Comparison of ENCODE assay signal across 8 cellular contexts in genomic region chr11:33160587-33160986, GRCh38. TPM values are rescaled to one million over a fixed set of nuclear protein-coding genes. Genes with fewer than 3 reads are reported as not detected.
DNase-seq lines count a peak whose midpoint lies in the region; ATAC-seq and TF ChIP-seq lines count a peak whose summit lies in the region.

No MANE protein-coding gene starts in this region.

- no peak for DNase-seq in CD4-positive, CD25-positive, alpha-beta regulatory T cell
- DNase-seq in endodermal cell = no peak
- DNase-seq in cerebellar nuclear complex (lab: John Stamatoyannopoulos, UW) = no peak
- no peak for DNase-seq in HEK293T (ENCODE audit: extremely low spot score)

- peak overlapping the region; percentile 80 for H3K27ac ChIP-seq in CD4-positive, CD25-positive, alpha-beta regulatory T cell (ENCODE audit: insufficient read depth, low read length, poor library complexity, severe bottlenecking)
- H3K27ac ChIP-seq in OCI-LY1 (ENCODE audit: low read depth, low read length, poor library complexity, severe bottlenecking) (peak overlapping the region; percentile 46), endodermal cell (ENCODE audit: low read depth, low read length) (peak overlapping the region; percentile 79)

- H3K9me3 Mint-ChIP-seq in CD4-positive, CD25-positive, alpha-beta regulatory T cell = no peaks in the 10 kb centered on the region
- H3K9me3 Mint-ChIP-seq in endodermal cell = peaks cover 9% of the 10 kb centered on the region

- H3K9ac ChIP-seq in OCI-LY1 (ENCODE audit: low read length) (peak overlapping the region; percentile 86), endodermal cell (ENCODE audit: extremely low read depth, low read length, poor library complexity, severe bottlenecking) (peak overlapping the region; percentile 97)

- peaks cover 57% of the 10 kb centered on the region for H3K79me2 ChIP-seq in OCI-LY1 (ENCODE audit: insufficient read depth, low read length)

- peaks cover 21% of the 10 kb centered on the region for H3K36me3 Mint-ChIP-seq in CD4-positive, CD25-positive, alpha-beta regulatory T cell
- H3K36me3 Mint-ChIP-seq in endodermal cell (ENCODE audit: low read depth) = peaks cover 22% of the 10 kb centered on the region

- H3K27me3 Mint-ChIP-seq in CD4-positive, CD25-positive, alpha-beta regulatory T cell = no peaks in the 10 kb centered on the region
- H3K27me3 Mint-ChIP-seq in endodermal cell (ENCODE audit: insufficient read depth) = no peaks in the 10 kb centered on the region

- no peaks in the 10 kb centered on the region for H4K20me1 ChIP-seq in OCI-LY1 (ENCODE audit: insufficient read depth, low read length)

- no peaks in the 10 kb centered on the region for H3K9me2 ChIP-seq in OCI-LY1 (ENCODE audit: low read depth, low read length)

- WGBS in endodermal cell (ENCODE audit: insufficient coverage in 1 of 2, insufficient read length in 1 of 2), 2 experiments = 0% methylated on average over 2 to 6 of the region's 7 CpGs

- H3K4me2 ChIP-seq in OCI-LY1 (ENCODE audit: low read length) = peak overlapping the region; percentile 98

- peaks cover 44% of the 10 kb centered on the region for H3K4me1 ChIP-seq in CD4-positive, CD25-positive, alpha-beta regulatory T cell (ENCODE audit: control insufficient read depth, insufficient read depth, low read length, poor library complexity, severe bottlenecking)
- H3K4me1 ChIP-seq in OCI-LY1 (ENCODE audit: insufficient read depth, low read length, severe bottlenecking) = peaks cover 38% of the 10 kb centered on the region
- no peaks in the 10 kb centered on the region for H3K4me1 ChIP-seq in endodermal cell (ENCODE audit: control insufficient read depth, insufficient read depth, low read length)
- H3K4me1 ChIP-seq in neuron (ENCODE audit: insufficient read depth, low read length) = peaks cover 13% of the 10 kb centered on the region

- CTCF ChIA-PET in HEK293T (lab: Yijun Ruan, JAX) = no interaction called here

- no peaks in the 10 kb centered on the region for H3F3A ChIP-seq in OCI-LY1 (ENCODE audit: insufficient read depth, low read length)

- H3K4me1 Mint-ChIP-seq in CD4-positive, CD25-positive, alpha-beta regulatory T cell = peaks cover 37 to 64% (median 52%) of the 10 kb centered on the region in 4 donors
- H3K4me1 Mint-ChIP-seq in endodermal cell = peaks cover 15% of the 10 kb centered on the region

- no peaks in the 10 kb centered on the region for H3K9me3 ChIP-seq in CD4-positive, CD25-positive, alpha-beta regulatory T cell (ENCODE audit: control insufficient read depth in 2 of 2, low read length in 2 of 2)
- H3K9me3 ChIP-seq in OCI-LY1 (ENCODE audit: low read length) (no peaks in the 10 kb centered on the region), endodermal cell (ENCODE audit: control insufficient read depth, low read length) (peaks cover 5% of the 10 kb centered on the region), neuron (ENCODE audit: low read length) (peaks cover 5% of the 10 kb centered on the region)

- no peaks in the 10 kb centered on the region for H3K27me3 ChIP-seq in CD4-positive, CD25-positive, alpha-beta regulatory T cell (ENCODE audit: control insufficient read depth, insufficient read depth, low read length)
- H3K27me3 ChIP-seq in OCI-LY1 (ENCODE audit: insufficient read depth, low read length) (no peaks in the 10 kb centered on the region), endodermal cell (ENCODE audit: control insufficient read depth, insufficient read depth, low read length, poor library complexity, severe bottlenecking) (no peaks in the 10 kb centered on the region), neuron (ENCODE audit: insufficient read depth, low read length) (no peaks in the 10 kb centered on the region)

- POLR2A ChIA-PET in HEK293T (lab: Yijun Ruan, JAX) = interaction anchor here (1.7 kb wide), 1 partner anchor 16 kb away, joined by 5 read pairs; no protein-coding TSS in a partner anchor

- H3K27ac Mint-ChIP-seq in CD4-positive, CD25-positive, alpha-beta regulatory T cell = peak overlapping the region; percentile 99 to 100 (median 99)
- H3K27ac Mint-ChIP-seq in endodermal cell = peak overlapping the region; percentile 99

- H2AFZ ChIP-seq in OCI-LY1 (ENCODE audit: low read length) = no peak overlapping the region
- H2AFZ ChIP-seq in neuron (ENCODE audit: low read depth, low read length) = no peak overlapping the region

- no peak for ATAC-seq in CD4-positive, CD25-positive, alpha-beta regulatory T cell (ENCODE audit: low read depth in 2 of 2)
- ATAC-seq in GM19035 (IDR thresholded peaks at IDR 0.05; ENCODE audit: unreplicated experiment) = no peak
- ATAC-seq in HG02571 (IDR thresholded peaks at IDR 0.05; ENCODE audit: unreplicated experiment) = no peak

- peak overlapping the region; percentile 98 to 100 (median 100) for H3K4me3 Mint-ChIP-seq in CD4-positive, CD25-positive, alpha-beta regulatory T cell
- peak overlapping the region; percentile 99 for H3K4me3 Mint-ChIP-seq in endodermal cell

- H3K36me3 ChIP-seq in CD4-positive, CD25-positive, alpha-beta regulatory T cell (ENCODE audit: control insufficient read depth, insufficient read depth, low read length) = no peaks in the 10 kb centered on the region
- peaks cover 19% of the 10 kb centered on the region for H3K36me3 ChIP-seq in OCI-LY1 (ENCODE audit: insufficient read depth, low read length)
- H3K36me3 ChIP-seq in endodermal cell (ENCODE audit: control insufficient read depth, insufficient read depth, low read length) = peaks cover 5% of the 10 kb centered on the region
- H3K36me3 ChIP-seq in neuron (ENCODE audit: insufficient read depth, low read length) = peaks cover 15% of the 10 kb centered on the region

- peak overlapping the region; percentile 99 for H3K4me3 ChIP-seq in CD4-positive, CD25-positive, alpha-beta regulatory T cell (ENCODE audit: low read depth, low read length)
- peak overlapping the region; percentile 90 for H3K4me3 ChIP-seq in OCI-LY1 (ENCODE audit: low read depth, low read length, poor library complexity, severe bottlenecking)
- H3K4me3 ChIP-seq in endodermal cell (ENCODE audit: low read length) = peak overlapping the region; percentile 97
- peak overlapping the region; percentile 87 for H3K4me3 ChIP-seq in neuron (ENCODE audit: low read length)

- no peak for TF ChIP-seq CTCF in OCI-LY1 (IDR thresholded peaks at IDR 0.05; ENCODE audit: low read length)
- TF ChIP-seq CTCF in endodermal cell (conservative IDR thresholded peaks at IDR 0.05) = no peak

TF ChIP-seq in HEK293T, 16 proteins besides CTCF, POLR2A, EP300 and RAD21:
- TF ChIP-seq SP1 (IDR thresholded peaks at IDR 0.05) = no peak
- no peak for TF ChIP-seq FOXA1 (IDR thresholded peaks at IDR 0.05)
- no peak for TF ChIP-seq PKNOX1 (IDR thresholded peaks at IDR 0.05)
- TF ChIP-seq TARDBP (IDR thresholded peaks at IDR 0.05) = no peak
- no peak for TF ChIP-seq SUZ12 (IDR thresholded peaks at IDR 0.05)
- TF ChIP-seq LEF1 (IDR thresholded peaks at IDR 0.05; ENCODE audit: borderline replicate concordance) = no peak
- TF ChIP-seq ARNT (IDR thresholded peaks at IDR 0.05) = no peak
- TF ChIP-seq ELF4 (IDR thresholded peaks at IDR 0.05) = no peak; the same call in 1 of the 2 replicates
- no peak for TF ChIP-seq NFRKB (IDR thresholded peaks at IDR 0.05)
- TF ChIP-seq ZNF384 (IDR thresholded peaks at IDR 0.05) = no peak
- TF ChIP-seq HDGF (IDR thresholded peaks at IDR 0.05; ENCODE audit: borderline replicate concordance) = no peak
- TF ChIP-seq L3MBTL2 (conservative IDR thresholded peaks at IDR 0.05) = no peak
- no peak for TF ChIP-seq CTBP1 (IDR thresholded peaks at IDR 0.05; ENCODE audit: borderline replicate concordance)
- TF ChIP-seq FOXM1 (IDR thresholded peaks at IDR 0.05; ENCODE audit: borderline replicate concordance) = no peak
- TF ChIP-seq FOXK2 (IDR thresholded peaks at IDR 0.05) = no peak
- no peak for TF ChIP-seq BHLHE40 (IDR thresholded peaks at IDR 0.05; ENCODE audit: borderline replicate concordance)

RNA-seq across cellular contexts. Expression of gene CSTF3, which starts 0.7 kb away (rescaled TPM):
- 21.4 TPM for total RNA-seq in CD4-positive, CD25-positive, alpha-beta regulatory T cell
- polyA plus RNA-seq in CD4-positive, CD25-positive, alpha-beta regulatory T cell = 10 to 100 TPM; 14.3 to 18.8 (median 16.2) TPM
- total RNA-seq in endodermal cell = 10 to 100 TPM; 59.3 to 72.1 TPM
- 69.8 TPM for polyA plus RNA-seq in endodermal cell (2013, experiment 1 of 2)
- 68.3 TPM for polyA plus RNA-seq in endodermal cell (2013, experiment 2 of 2)
